In the genomic region with DNA sequence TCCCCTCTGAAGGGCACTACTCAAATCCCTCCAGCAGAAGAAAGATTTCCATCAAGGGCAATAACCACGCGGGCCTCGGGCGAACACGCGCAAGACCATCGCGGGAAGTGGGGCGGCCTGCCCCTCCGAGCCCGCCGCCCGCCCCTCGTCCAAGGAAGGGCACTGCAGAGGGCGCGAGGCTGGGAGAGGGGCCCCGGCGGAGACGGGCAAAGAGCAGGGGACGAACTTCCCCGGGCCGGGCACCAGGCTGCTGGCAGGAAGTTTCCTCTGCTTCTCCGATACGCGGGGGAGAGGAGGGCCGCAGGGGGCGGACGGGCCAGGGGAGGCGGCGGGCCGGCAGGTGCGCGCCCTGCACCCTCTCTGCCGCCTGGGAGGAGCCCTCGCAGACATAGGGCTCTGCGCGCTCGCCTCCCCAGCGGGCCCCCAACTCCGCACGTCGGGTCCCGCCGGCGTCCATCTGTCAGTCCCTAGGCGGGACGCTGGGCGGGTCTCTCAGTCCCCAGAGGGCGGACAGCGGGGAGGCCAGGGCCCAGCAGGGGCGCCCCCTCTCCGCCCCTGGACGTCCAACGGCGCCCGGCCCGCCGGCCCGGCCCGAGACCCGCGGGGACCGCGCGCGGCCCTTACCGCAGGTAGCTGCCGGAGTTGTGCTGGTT, we compare ENCODE assay signal across 8 cellular contexts. TPM values are rescaled to one million over a fixed set of nuclear protein-coding genes. Genes with fewer than 3 reads are reported as not detected.
DNase-seq lines count a peak whose midpoint lies in the region; ATAC-seq and TF ChIP-seq lines count a peak whose summit lies in the region.

No MANE protein-coding gene starts in this region.

- peaks cover 5% of the 10 kb centered on the region; the same call in 1 of the 2 replicates for H3K4me1 ChIP-seq in HAP-1

- no peak for DNase-seq in CD4-positive, alpha-beta T cell
- DNase-seq in HAP-1 (ENCODE audit: low spot score in 2 of 2) (peak in 1 of 2 experiments; percentile 46), lower leg skin (ENCODE audit: low spot score in 2 of 2) (peak in 1 of 2 donors; percentile 86), type B pancreatic cell (ENCODE audit: extremely low spot score, unreplicated experiment) (no peak), GDM1 (lab: John Stamatoyannopoulos, UW) (no peak), cerebellum (ENCODE audit: low spot score) (no peak), epidermal melanocyte (ENCODE audit: insufficient read length, low spot score) (no peak)
- DNase-seq in activated naive CD8-positive, alpha-beta T cell treated with anti-CD3 and anti-CD28 coated beads, Interleukin-2, amount 50 U/mL, for 24 hours = no peak

- TF ChIP-seq CTCF in CD4-positive, alpha-beta T cell (IDR thresholded peaks at IDR 0.05) = no peak
- TF ChIP-seq CTCF in lower leg skin (IDR thresholded peaks at IDR 0.05) = no peak
- no peak for TF ChIP-seq CTCF in type B pancreatic cell (conservative IDR thresholded peaks at IDR 0.05)

- ATAC-seq in CD4-positive, alpha-beta T cell (ENCODE audit: poor library complexity) = no peak
- peak; percentile 30 for ATAC-seq in activated naive CD8-positive, alpha-beta T cell treated with anti-CD3 and anti-CD28 coated beads, Interleukin-2, amount 50 U/mL, for 24 hours

- H3K9me3 ChIP-seq in CD4-positive, alpha-beta T cell (ENCODE audit: control insufficient read depth, low read length) = no peaks in the 10 kb centered on the region
- H3K9me3 ChIP-seq in HAP-1 = no peaks in the 10 kb centered on the region

- H3K27me3 Mint-ChIP-seq in CD4-positive, alpha-beta T cell = peaks cover 58% of the 10 kb centered on the region
- H3K27me3 Mint-ChIP-seq in activated naive CD8-positive, alpha-beta T cell treated with anti-CD3 and anti-CD28 coated beads, Interleukin-2, amount 50 U/mL, for 24 hours = peaks cover 42% of the 10 kb centered on the region
- peaks cover 61% of the 10 kb centered on the region for H3K27me3 Mint-ChIP-seq in type B pancreatic cell

- POLR2A ChIA-PET in CD4-positive, alpha-beta T cell (lab: Charles Lee) = no interaction called here

- H3K27me3 ChIP-seq in CD4-positive, alpha-beta T cell (ENCODE audit: control insufficient read depth, insufficient read depth, low read length) = peaks cover 25% of the 10 kb centered on the region
- no peaks in the 10 kb centered on the region for H3K27me3 ChIP-seq in HAP-1 (ENCODE audit: low read depth)

- H3K4me3 ChIP-seq in HAP-1 (peak overlapping the region; percentile 44), lower leg skin (ENCODE audit: low read depth, poor library complexity, severe bottlenecking) (peak overlapping the region; percentile 48)

- no peak for TF ChIP-seq POLR2A in lower leg skin (IDR thresholded peaks at IDR 0.05)

- no peaks in the 10 kb centered on the region for H3K36me3 Mint-ChIP-seq in CD4-positive, alpha-beta T cell (ENCODE audit: low read depth)
- no peaks in the 10 kb centered on the region for H3K36me3 Mint-ChIP-seq in activated naive CD8-positive, alpha-beta T cell treated with anti-CD3 and anti-CD28 coated beads, Interleukin-2, amount 50 U/mL, for 24 hours (ENCODE audit: low read depth)
- H3K36me3 Mint-ChIP-seq in type B pancreatic cell = no peaks in the 10 kb centered on the region

- CTCF ChIA-PET in CD4-positive, alpha-beta T cell (lab: Charles Lee) = no interaction called here

- peak overlapping the region; percentile 35 for H3K4me3 Mint-ChIP-seq in CD4-positive, alpha-beta T cell
- peak overlapping the region; percentile 32 for H3K4me3 Mint-ChIP-seq in activated naive CD8-positive, alpha-beta T cell treated with anti-CD3 and anti-CD28 coated beads, Interleukin-2, amount 50 U/mL, for 24 hours
- H3K4me3 Mint-ChIP-seq in type B pancreatic cell = peak overlapping the region; percentile 87

- no peaks in the 10 kb centered on the region for H3K36me3 ChIP-seq in HAP-1 (replicated peaks)

- WGBS in lower leg skin, 2 donors = 2 to 13% methylated on average over 6 to 21 of the region's 68 CpGs

- peaks cover 9% of the 10 kb centered on the region for H3K4me1 Mint-ChIP-seq in CD4-positive, alpha-beta T cell (ENCODE audit: low read depth)
- H3K4me1 Mint-ChIP-seq in activated naive CD8-positive, alpha-beta T cell treated with anti-CD3 and anti-CD28 coated beads, Interleukin-2, amount 50 U/mL, for 24 hours = peaks cover 6% of the 10 kb centered on the region
- H3K4me1 Mint-ChIP-seq in type B pancreatic cell (ENCODE audit: unreplicated experiment) = peaks cover 9% of the 10 kb centered on the region

- no peaks in the 10 kb centered on the region for H3K9me3 Mint-ChIP-seq in CD4-positive, alpha-beta T cell
- H3K9me3 Mint-ChIP-seq in activated naive CD8-positive, alpha-beta T cell treated with anti-CD3 and anti-CD28 coated beads, Interleukin-2, amount 50 U/mL, for 24 hours = no peaks in the 10 kb centered on the region
- no peaks in the 10 kb centered on the region for H3K9me3 Mint-ChIP-seq in type B pancreatic cell

- no peak overlapping the region for H3K27ac Mint-ChIP-seq in CD4-positive, alpha-beta T cell
- no peak overlapping the region for H3K27ac Mint-ChIP-seq in activated naive CD8-positive, alpha-beta T cell treated with anti-CD3 and anti-CD28 coated beads, Interleukin-2, amount 50 U/mL, for 24 hours
- no peak overlapping the region for H3K27ac Mint-ChIP-seq in type B pancreatic cell

- no peak overlapping the region for H3K27ac ChIP-seq in CD4-positive, alpha-beta T cell (ENCODE audit: low read depth, low read length)

- in situ Hi-C loops in HAP-1 (cut with MboI; ENCODE audit: low sequenced_read_pairs) = no loop called here

- intact Hi-C loops in CD4-positive, alpha-beta T cell (cut with DNase I, micrococcal nuclease) = no loop called here
- intact Hi-C loops in lower leg skin (cut with DNase I; ENCODE audit: low total_unique reads) = no loop called here

RNA-seq across cellular contexts. Expression of a gene that starts 0.5 kb away (rescaled TPM):
- total RNA-seq in CD4-positive, alpha-beta T cell = under 1 TPM; 0.17 to 0.30 TPM
- 10 to 100 TPM; 18.3 to 75.8 (median 49.3) TPM for total RNA-seq in lower leg skin
- total RNA-seq in type B pancreatic cell (ENCODE audit: low replicate concordance) = 3.0 and 4.6 TPM in 2 replicates
- 0.45 TPM for total RNA-seq in cerebellum

Comparison
In these comparisons a context has a peak if more than half of its experiments do, and no peak if none do; other contexts are left out.
1. H3K4me3 Mint-ChIP-seq: peak in every context shown above with its lines; median percentile 87 in type B pancreatic cell; 35 in CD4-positive, alpha-beta T cell; 32 in activated naive CD8-positive, alpha-beta T cell treated with anti-CD3 and anti-CD28 coated beads, Interleukin-2, amount 50 U/mL, for 24 hours.